Comparison of ENCODE assay signal across 19 cellular contexts in genomic region chr3:72004749-72005292, GRCh38.
A peak's percentile ranks its signal among the peaks of the same experiment; 100 is the strongest.
DNase-seq lines count a peak whose midpoint lies in the region; TF ChIP-seq lines count a peak whose summit lies in the region.
"Had no signal": no experiment of that assay in that cellular context is flagged by ENCODE, and none has a peak within 500 bp of the region (broad histone marks: within the 10 kb centered on the region; RNA-seq: fewer than 3 reads in every experiment).

No MANE protein-coding gene starts in this region.

- TF ChIP-seq POLR2A in vagina (IDR thresholded peaks at IDR 0.05): no peak

- H3K4me3 ChIP-seq in AG10803 (ENCODE audit: low read length) (no peak overlapping the region), choroid plexus epithelial cell (ENCODE audit: low read depth, low read length) (no peak overlapping the region), vagina (no peak overlapping the region)
- H3K4me3 ChIP-seq: right atrium auricular region, SJCRH30 had no signal

- intact Hi-C loops in vagina (cut with DNase I): no loop called here

- H3K9me3 ChIP-seq in vagina: no peaks in the 10 kb centered on the region
- H3K9me3 ChIP-seq: right atrium auricular region, SJCRH30 had no signal

- no peak overlapping the region for H3K27ac ChIP-seq in vagina
- H3K27ac ChIP-seq: epithelial cell of prostate, HL-60, KMS-11, right atrium auricular region, SJCRH30 had no signal

- H3K36me3 ChIP-seq in vagina: no peaks in the 10 kb centered on the region
- H3K36me3 ChIP-seq: right atrium auricular region, SJCRH30 had no signal

- peak; percentile 49 for DNase-seq in AG10803 (ENCODE audit: low read depth)
- DNase-seq in HT1080 (ENCODE audit: low read depth): peak; percentile 50
- DNase-seq in choroid plexus epithelial cell (ENCODE audit: low read depth): peak; percentile 48
- peak; percentile 26 for DNase-seq in kidney glomerular epithelial cell (lab: John Stamatoyannopoulos, UW)
- no peak for DNase-seq in NCI-H446 treated with DMSO at 0.1 percent for 48 hours (lab: John Stamatoyannopoulos, UW)
- no peak for DNase-seq in vagina (ENCODE audit: extremely low spot score in 2 of 2)
- no peak for DNase-seq in COLO668 (lab: John Stamatoyannopoulos, UW; ENCODE audit: unreplicated experiment)
- no peak for DNase-seq in HT-29 (ENCODE audit: low spot score)
- DNase-seq: activated CD4-positive, alpha-beta T cell treated with anti-CD3 and anti-CD28 coated beads for 48 hours; activated naive CD4-positive, alpha-beta T cell treated with Interleukin-2 at 50 U/mL for 16 hours; dermis blood vessel endothelial cell; NCI-H1092; NCI-H2107; OCI-M1; SJCRH30 had no signal

- H3K4me1 ChIP-seq in vagina: no peaks in the 10 kb centered on the region
- H3K4me1 ChIP-seq: right atrium auricular region, SJCRH30 had no signal

- no peaks in the 10 kb centered on the region for H3K27me3 ChIP-seq in vagina
- H3K27me3 ChIP-seq: right atrium auricular region, SJCRH30 had no signal

- TF ChIP-seq CTCF in AG10803 (conservative IDR thresholded peaks at IDR 0.05; ENCODE audit: low read length) (no peak), choroid plexus epithelial cell (conservative IDR thresholded peaks at IDR 0.05; ENCODE audit: low read depth, low read length) (no peak), vagina (IDR thresholded peaks at IDR 0.05) (no peak)

Comparison
In these comparisons a context has a peak if more than half of its experiments do, and no peak if none do; other contexts are left out.
1. DNase-seq: peak in AG10803 (single experiment), HT1080 (single experiment), choroid plexus epithelial cell (single experiment) and kidney glomerular epithelial cell (single experiment); none in NCI-H446 treated with DMSO at 0.1 percent for 48 hours (single experiment), vagina (0 of 2), COLO668 (single experiment) and HT-29 (single experiment).